34 cellular contexts compared by ENCODE assay signal in the genomic region with DNA sequence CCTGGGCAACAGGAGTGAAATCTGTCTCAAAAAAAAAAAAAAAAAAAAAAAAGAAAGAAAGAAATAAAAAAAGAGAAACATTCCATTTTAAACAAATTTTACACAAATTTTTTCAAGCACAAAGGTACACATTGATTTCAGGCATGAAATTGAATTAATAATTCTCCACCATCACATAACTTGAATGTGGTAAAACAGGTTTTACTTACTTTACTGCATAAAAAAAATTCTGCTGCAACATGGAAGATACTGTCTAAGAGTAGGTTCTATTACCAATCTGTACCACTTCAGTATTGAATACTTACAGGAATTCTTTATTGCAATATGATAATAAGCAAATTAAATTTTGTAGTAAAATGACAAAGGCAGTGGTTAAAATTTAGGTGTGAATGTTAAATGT.
"Had no signal": no experiment of that assay in that cellular context is flagged by ENCODE, and none has a peak within 500 bp of the region (broad histone marks: within the 10 kb centered on the region; RNA-seq: fewer than 3 reads in every experiment).

No MANE protein-coding gene starts in this region.

- H3K27me3 ChIP-seq: cardiac muscle cell, heart left ventricle, neutrophil, ovary, right lobe of liver, uterus had no signal

- H3K9me3 Mint-ChIP-seq: activated CD4-positive, alpha-beta T cell treated with anti-CD3 and anti-CD28 coated beads, Interleukin-2, amount 10 ng/mL, durations not matched to agents 24 days and 14 days; activated naive CD4-positive, alpha-beta T cell treated with anti-CD3 and anti-CD28 coated beads, Interleukin-2, amount 50 U/mL, for 72 hours; activated T-helper 2 cell treated with anti-CD3 and anti-CD28 coated beads, Interferon-gamma antibody, Interleukin-2, Interleukin-4, amounts not matched to agents 10 μg/mL and 5 μg/mL and 100 μg/mL, durations not matched to agents 14 hours and 24 hours and 36 hours; T-helper 1 cell treated with Interleukin-12 subunit alpha and Interleukin-12 subunit beta and Interleukin-4 antibody, amounts not matched to agents 30 μg/mL and 1 μg/mL, for 36 hours had no signal

- H3K4me3 ChIP-seq: cardiac muscle cell, coronary artery, dorsolateral prefrontal cortex, heart left ventricle, ovary, right lobe of liver, skin epidermis, thoracic aorta, uterus had no signal

- H3K4me1 ChIP-seq: heart left ventricle, right lobe of liver, uterus had no signal

- H3K27ac Mint-ChIP-seq: activated CD4-positive, alpha-beta memory T cell treated with anti-CD3 and anti-CD28 coated beads for 36 hours; activated CD4-positive, alpha-beta T cell treated with anti-CD3 and anti-CD28 coated beads, Interleukin-2, amount 10 ng/mL, durations not matched to agents 24 days and 14 days; activated naive CD4-positive, alpha-beta T cell treated with anti-CD3 and anti-CD28 coated beads, Interleukin-2, amount 50 U/mL, for 72 hours; activated T-helper 2 cell treated with anti-CD3 and anti-CD28 coated beads, Interferon-gamma antibody, Interleukin-2, Interleukin-4, amounts not matched to agents 10 μg/mL and 5 μg/mL and 100 μg/mL, durations not matched to agents 14 hours and 24 hours and 36 hours; effector memory CD8-positive, alpha-beta T cell; immature natural killer cell; naive B cell; nephron progenitor cell; progenitor cell of endocrine pancreas; T-helper 1 cell treated with Interleukin-12 subunit alpha and Interleukin-12 subunit beta and Interleukin-4 antibody, amounts not matched to agents 30 μg/mL and 1 μg/mL, for 36 hours had no signal

- H3K27ac ChIP-seq: cardiac muscle cell, coronary artery, dorsolateral prefrontal cortex, heart left ventricle, neutrophil, ovary, right lobe of liver, skin epidermis, thoracic aorta, uterus had no signal

- H3K9me3 ChIP-seq: neutrophil, ovary, right lobe of liver, thoracic aorta, uterus had no signal

- H3K36me3 Mint-ChIP-seq: activated CD4-positive, alpha-beta memory T cell treated with anti-CD3 and anti-CD28 coated beads for 36 hours; activated naive CD4-positive, alpha-beta T cell treated with anti-CD3 and anti-CD28 coated beads, Interleukin-2, amount 50 U/mL, for 72 hours; immature natural killer cell; naive B cell had no signal

- H3K4me3 Mint-ChIP-seq: activated CD4-positive, alpha-beta memory T cell treated with anti-CD3 and anti-CD28 coated beads for 36 hours; activated CD4-positive, alpha-beta T cell treated with anti-CD3 and anti-CD28 coated beads, Interleukin-2, amount 10 ng/mL, durations not matched to agents 24 days and 14 days; activated T-cell treated with anti-CD3 and anti-CD28 coated beads, Interleukin-2, amount 50 U/mL, for 4 hours; effector memory CD8-positive, alpha-beta T cell; immature natural killer cell; mesothelial cell of epicardium; naive B cell; nephron progenitor cell; T-helper 1 cell treated with Interleukin-12 subunit alpha and Interleukin-12 subunit beta and Interleukin-4 antibody, amounts not matched to agents 30 μg/mL and 1 μg/mL, for 36 hours had no signal

- DNase-seq: activated CD4-positive, alpha-beta memory T cell treated with anti-CD3 and anti-CD28 coated beads for 36 hours; activated CD4-positive, alpha-beta T cell treated with anti-CD3 and anti-CD28 coated beads, Interleukin-2, amount 10 ng/mL, durations not matched to agents 24 days and 14 days; activated CD4-positive, CD25-positive, alpha-beta regulatory T cell treated with anti-CD3 and anti-CD28 coated beads, Interleukin-2, amount 50 U/mL, for 72 hours; activated CD8-positive, alpha-beta memory T cell treated with anti-CD3 and anti-CD28 coated beads, Interleukin-2, amount 50 U/mL, for 4 hours; activated T-cell treated with anti-CD3 and anti-CD28 coated beads, Interleukin-2, amount 50 U/mL, for 4 hours; cerebellar nuclear complex; dorsolateral prefrontal cortex; effector memory CD8-positive, alpha-beta T cell; heart left ventricle; hypothalamus; immature natural killer cell; kidney; left colon; naive B cell; nephron progenitor cell; ovary; right lobe of liver; stimulated activated CD4-positive, alpha-beta T cell treated with anti-CD3 and anti-CD28 coated beads, Interleukin-12 subunit alpha, Interleukin-12 subunit beta, amount 100 ng/mL, for 4 hours; stimulated activated CD4-positive, alpha-beta T cell treated with anti-CD3 and anti-CD28 coated beads, Interleukin-4, amount 100 ng/mL, for 1 hour; stimulated activated naive CD8-positive, alpha-beta T cell treated with anti-CD3 and anti-CD28 coated beads, Interleukin-15, Interleukin-2, amounts not matched to agents 100 U/mL and 50 U/mL, for 24 hours; T-helper 9 cell; trophoblast cell; uterus had no signal

- H3K4me1 Mint-ChIP-seq: activated CD4-positive, alpha-beta T cell treated with anti-CD3 and anti-CD28 coated beads, Interleukin-2, amount 10 ng/mL, durations not matched to agents 24 days and 14 days; immature natural killer cell; naive B cell; nephron progenitor cell had no signal

- H3K27me3 Mint-ChIP-seq: activated CD4-positive, alpha-beta T cell treated with anti-CD3 and anti-CD28 coated beads, Interleukin-2, amount 10 ng/mL, durations not matched to agents 24 days and 14 days; progenitor cell of endocrine pancreas had no signal

- ATAC-seq: activated naive CD4-positive, alpha-beta T cell treated with anti-CD3 and anti-CD28 coated beads, Interleukin-2, amount 50 U/mL, for 72 hours; activated T-cell treated with anti-CD3 and anti-CD28 coated beads, Interleukin-2, amount 50 U/mL, for 4 hours; effector memory CD8-positive, alpha-beta T cell; heart left ventricle; left colon; right lobe of liver; stimulated activated naive CD8-positive, alpha-beta T cell treated with anti-CD3 and anti-CD28 coated beads, Interleukin-15, Interleukin-2, amounts not matched to agents 100 U/mL and 50 U/mL, for 24 hours had no signal

- H3K36me3 ChIP-seq: cardiac muscle cell, heart left ventricle, neutrophil, ovary, right lobe of liver, thoracic aorta, uterus had no signal

- FAIRE-seq: kidney, TTC549 had no signal
